ENCODE assay signal across 20 cellular contexts in the genomic region with DNA sequence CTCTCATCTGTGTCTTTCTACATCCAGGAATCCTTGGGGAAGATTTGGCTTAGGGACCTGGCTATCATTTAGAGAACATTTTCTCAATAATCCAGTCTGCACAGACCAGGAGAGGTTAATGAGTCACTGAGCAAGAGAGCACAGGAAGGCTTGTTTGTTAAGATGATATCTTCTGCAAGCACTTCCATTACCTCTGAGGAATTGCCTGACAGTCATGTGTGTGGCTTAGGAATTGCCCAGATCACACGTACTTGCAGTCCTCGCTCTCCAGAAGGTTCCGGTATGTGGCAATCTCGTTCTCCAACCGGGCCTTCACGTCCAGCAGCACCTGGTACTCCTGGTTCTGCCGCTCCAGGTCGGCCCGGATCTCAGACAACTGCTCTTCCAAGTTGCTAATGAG. TPM values are rescaled to one million over a fixed set of nuclear protein-coding genes. Genes with fewer than 3 reads are reported as not detected.
DNase-seq lines count a peak whose midpoint lies in the region; ATAC-seq, FAIRE-seq and TF ChIP-seq lines count a peak whose summit lies in the region.
"Had no signal": no experiment of that assay in that cellular context is flagged by ENCODE, and none has a peak within 500 bp of the region (broad histone marks: within the 10 kb centered on the region; RNA-seq: fewer than 3 reads in every experiment).

No MANE protein-coding gene starts in this region.

- no peak for TF ChIP-seq CTCF in K562 (IDR thresholded peaks at IDR 0.05 in 2 of 3, conservative IDR thresholded peaks at IDR 0.05 in 1 of 3; ENCODE audit: insufficient read depth in 2 of 3, low read depth in 1 of 3, low read length in 3 of 3)
- TF ChIP-seq CTCF in suprapubic skin (IDR thresholded peaks at IDR 0.05) = no peak
- TF ChIP-seq CTCF in BE2C (IDR thresholded peaks at IDR 0.05; ENCODE audit: low read depth, low read length) = no peak

- WGBS in K562 (ENCODE audit: insufficient coverage, low coverage, missing lambda C conversion rate) = 1% methylated on average over 9 of the region's 9 CpGs
- WGBS in suprapubic skin = 31% methylated on average over 8 of the region's 9 CpGs

- H3K4me2 ChIP-seq in K562 (ENCODE audit: insufficient read depth, low read length) = no peak overlapping the region
- H3K4me2 ChIP-seq: KMS-11 had no signal

- H3K9me3 ChIP-seq in K562 (replicated peaks; ENCODE audit: control insufficient read depth, insufficient read depth, low read depth, low read length) = no peaks in the 10 kb centered on the region
- no peaks in the 10 kb centered on the region for H3K9me3 ChIP-seq in suprapubic skin
- no peaks in the 10 kb centered on the region for H3K9me3 ChIP-seq in BE2C
- H3K9me3 ChIP-seq: body of pancreas, mucosa of descending colon had no signal

- in situ Hi-C loops in K562 (cut with MboI) = no loop called here

- H3K79me2 ChIP-seq in K562 (ENCODE audit: control insufficient read depth, insufficient read depth, low read length) = no peaks in the 10 kb centered on the region

- H2AFZ ChIP-seq in K562 (ENCODE audit: low read depth, low read length) = no peak overlapping the region

- no peak for TF ChIP-seq RAD21 in K562 (CRISPR knock-in tag; conservative IDR thresholded peaks at IDR 0.05 in 1 of 2, IDR thresholded peaks at IDR 0.05 in 1 of 2)

- no peak for ATAC-seq in K562
- no peak for ATAC-seq in GM21786 (IDR thresholded peaks at IDR 0.05; ENCODE audit: unreplicated experiment)
- ATAC-seq in Right ventricle myocardium superior (ENCODE audit: poor library complexity) = no peak
- ATAC-seq: body of pancreas, mucosa of descending colon had no signal

- TF ChIP-seq POLR2A in K562 (conservative IDR thresholded peaks at IDR 0.05) = no peak
- no peak for TF ChIP-seq POLR2A in suprapubic skin (IDR thresholded peaks at IDR 0.05)

- no peak overlapping the region for H3K9ac ChIP-seq in K562 (ENCODE audit: insufficient read depth in 1 of 2, low read depth in 2 of 2, low read length in 2 of 2)
- H3K9ac ChIP-seq: KMS-11 had no signal

- CTCF ChIA-PET in K562 (lab: Yijun Ruan, JAX; ENCODE audit: low intra/inter-chr PET ratio) = no interaction called here

- POLR2A ChIA-PET in K562 (lab: Yijun Ruan, JAX) = no interaction called here

- H3K4me3 ChIP-seq in K562 (no peak overlapping the region), suprapubic skin (no peak overlapping the region), BE2C (ENCODE audit: low read depth, low read length) (no peak overlapping the region)
- H3K4me3 ChIP-seq: body of pancreas, mucosa of descending colon had no signal

- no peaks in the 10 kb centered on the region; the same call in 1 of the 2 replicates for H4K20me1 ChIP-seq in K562 (replicated peaks; ENCODE audit: control insufficient read depth, insufficient read depth, low read length)

- TF ChIP-seq EP300 in K562 (IDR thresholded peaks at IDR 0.05; ENCODE audit: low read length) = no peak
- no peak for TF ChIP-seq EP300 in suprapubic skin (IDR thresholded peaks at IDR 0.05)

- H3K27ac ChIP-seq in K562 (ENCODE audit: extremely low read depth, low read depth, low read length) (no peak overlapping the region), suprapubic skin (peak overlapping the region; percentile 69)
- H3K27ac ChIP-seq: body of pancreas, KMS-11 had no signal

- no peaks in the 10 kb centered on the region for H3K36me3 ChIP-seq in K562 (ENCODE audit: control insufficient read depth, insufficient read depth, low read length)
- H3K36me3 ChIP-seq in suprapubic skin = no peaks in the 10 kb centered on the region
- no peaks in the 10 kb centered on the region for H3K36me3 ChIP-seq in BE2C

- no peaks in the 10 kb centered on the region for H3K9me1 ChIP-seq in K562 (ENCODE audit: control insufficient read depth, insufficient read depth, low read length)

- no peak for FAIRE-seq in K562 (lab: Jason Lieb, UNC)
- FAIRE-seq: GM12891 had no signal

- H3K4me1 ChIP-seq in K562 (replicated peaks in 1 of 2; ENCODE audit: control insufficient read depth in 2 of 2, insufficient read depth in 2 of 2, low read length in 2 of 2) (no peaks in the 10 kb centered on the region), suprapubic skin (peaks cover 30% of the 10 kb centered on the region), BE2C (peaks cover 8% of the 10 kb centered on the region)
- H3K4me1 ChIP-seq: body of pancreas had no signal

- intact Hi-C loops in K562 (cut with micrococcal nuclease) (no loop called here), Right ventricle myocardium superior (cut with DNase I) (no loop called here)

- H3K27me3 ChIP-seq in K562 (ENCODE audit: control insufficient read depth in 2 of 2, insufficient read depth in 2 of 2, low read length in 2 of 2) = peaks cover 33 to 65% of the 10 kb centered on the region in 2 experiments; a peak in 4 of 5 replicates
- H3K27me3 ChIP-seq in suprapubic skin = peaks cover 5% of the 10 kb centered on the region
- no peaks in the 10 kb centered on the region for H3K27me3 ChIP-seq in BE2C
- H3K27me3 ChIP-seq: body of pancreas had no signal

- BruUV-seq in K562 (replicated peaks; lab: Mats Ljungman, UMichigan) = no TSS peak

- DNase-seq in HT1080 (ENCODE audit: low read depth) (peak; percentile 61), K562 (ENCODE audit: extremely low read depth in 1 of 4, low spot score in 3 of 4) (no peak), hepatic stellate cell (ENCODE audit: low spot score) (peak; percentile 50), suprapubic skin (ENCODE audit: low spot score in 2 of 2) (no peak), NCI-H2107 (lab: John Stamatoyannopoulos, UW) (no peak), BE2C (no peak), Right ventricle myocardium superior (no peak)
- DNase-seq: activated naive CD4-positive, alpha-beta T cell treated with anti-CD3 and anti-CD28 coated beads for 36 hours; body of pancreas; foreskin melanocyte; mucosa of descending colon; NCI-H510A; occipital lobe; stimulated activated naive CD4-positive, alpha-beta T cell had no signal

RNA-seq across cellular contexts. Expression of gene KRT37, which starts 3.3 kb away (rescaled TPM):
- total RNA-seq in HT1080 (2014; rRNA removed; shearing (Covaris generic)) = not detected in 2 replicates
- not detected in 2 replicates for polyA plus RNA-seq in HT1080 (2015; cell fraction: cytosol; rRNA removed)
- not detected in 2 replicates for polyA plus RNA-seq in HT1080 (2015; cell fraction: nucleus; rRNA removed)
- not detected in 2 replicates for total RNA-seq in K562 (2011; cell fraction: chromatin; rRNA removed; ENCODE audit: low replicate concordance)
- total RNA-seq in K562 (2011; cell fraction: nucleolus; rRNA removed) = not detected in 2 replicates
- not detected in 2 replicates for total RNA-seq in K562 (2011; cell fraction: nucleoplasm; rRNA removed)
- total RNA-seq in K562 (2014; rRNA removed) (not detected in 2 replicates), K562 (2014; rRNA removed; fragmentation: Illumina TruSeq; extraction: Trizol) (not detected in 2 replicates), K562 (2015; rRNA removed; fragmentation: Illumina TruSeq; extraction: Trizol) (not detected in 2 replicates), K562 (2021) (not detected in 2 replicates), suprapubic skin (1 to 10 TPM in 1 of 4 donors, under 1 TPM in 1, not detected in 2; 0.53 to 7.1 TPM), Right ventricle myocardium superior (not detected)
- polyA plus RNA-seq in K562 (2011; rRNA removed) (not detected in 2 replicates), K562 (2014; fragmentation: Illumina TruSeq; extraction: Trizol) (not detected in 2 replicates), K562 (2014; fragmentation: Nextera tagmentation; extraction: Ambion mirVana) (not detected), K562 (2014; rRNA removed) (not detected in 2 replicates)
- polyA plus RNA-seq in K562 (2011; cell fraction: cytosol; rRNA removed) = not detected in 2 replicates
- polyA plus RNA-seq in K562 (2011; cell fraction: nucleus; rRNA removed) = not detected in 2 replicates
- polyA plus RNA-seq in K562 (2012) = not detected in 2 replicates
- not detected in 2 replicates for polyA minus RNA-seq in K562 (2011; rRNA and poly(A)+ RNA removed)
- not detected in 2 replicates for polyA minus RNA-seq in K562 (2011; cell fraction: cytosol; rRNA and poly(A)+ RNA removed)
- not detected in 2 replicates for polyA minus RNA-seq in K562 (2011; cell fraction: nucleus; rRNA and poly(A)+ RNA removed)
- polyA plus RNA-seq in BE2C (2012; ENCODE audit: insufficient read depth, insufficient read length, low read depth) = not detected
- total RNA-seq: activated naive CD4-positive, alpha-beta T cell treated with anti-CD3 and anti-CD28 coated beads for 36 hours; body of pancreas; Daoy; dermis microvascular lymphatic vessel endothelial cell; mucosa of descending colon; occipital lobe had no signal
- polyA plus RNA-seq: CD14-positive monocyte had no signal

RNA-seq across cellular contexts. Expression of gene KRT38, which starts 19.7 kb away (rescaled TPM):
- total RNA-seq in HT1080 (2014; rRNA removed; shearing (Covaris generic)) = not detected in 2 replicates
- not detected in 2 replicates for polyA plus RNA-seq in HT1080 (2015; cell fraction: cytosol; rRNA removed)
- polyA plus RNA-seq in HT1080 (2015; cell fraction: nucleus; rRNA removed) = not detected in 2 replicates
- not detected in 2 replicates for total RNA-seq in K562 (2011; cell fraction: chromatin; rRNA removed; ENCODE audit: low replicate concordance)
- total RNA-seq in K562 (2011; cell fraction: nucleolus; rRNA removed) = not detected in 2 replicates
- total RNA-seq in K562 (2011; cell fraction: nucleoplasm; rRNA removed) = not detected in 2 replicates
- total RNA-seq in K562 (2014; rRNA removed) = not detected in 2 replicates
- not detected in 2 replicates for total RNA-seq in K562 (2014; rRNA removed; fragmentation: Illumina TruSeq; extraction: Trizol)
- total RNA-seq in K562 (2015; rRNA removed; fragmentation: Illumina TruSeq; extraction: Trizol) = not detected in 2 replicates
- total RNA-seq in K562 (2021) = not detected in 2 replicates
- not detected in 2 replicates for polyA plus RNA-seq in K562 (2011; rRNA removed)
- not detected in 2 replicates for polyA plus RNA-seq in K562 (2011; cell fraction: cytosol; rRNA removed)
- polyA plus RNA-seq in K562 (2011; cell fraction: nucleus; rRNA removed) = not detected in 2 replicates
- not detected in 2 replicates for polyA plus RNA-seq in K562 (2012)
- not detected in 2 replicates for polyA plus RNA-seq in K562 (2014; fragmentation: Illumina TruSeq; extraction: Trizol)
- polyA plus RNA-seq in K562 (2014; fragmentation: Nextera tagmentation; extraction: Ambion mirVana) = not detected
- polyA plus RNA-seq in K562 (2014; rRNA removed) = not detected in 2 replicates
- polyA minus RNA-seq in K562 (2011; rRNA and poly(A)+ RNA removed) = not detected in 2 replicates
- polyA minus RNA-seq in K562 (2011; cell fraction: cytosol; rRNA and poly(A)+ RNA removed) = not detected in 2 replicates
- not detected in 2 replicates for polyA minus RNA-seq in K562 (2011; cell fraction: nucleus; rRNA and poly(A)+ RNA removed)
- 10 to 100 TPM in 1 of 4 donors, 1 to 10 TPM in 2, not detected in 1; 1.6 to 21.6 (median 3.9) TPM for total RNA-seq in suprapubic skin
- 1.1 TPM for polyA plus RNA-seq in BE2C (2012; ENCODE audit: insufficient read depth, insufficient read length, low read depth)
- not detected for total RNA-seq in Right ventricle myocardium superior
- total RNA-seq: activated naive CD4-positive, alpha-beta T cell treated with anti-CD3 and anti-CD28 coated beads for 36 hours; body of pancreas; Daoy; dermis microvascular lymphatic vessel endothelial cell; mucosa of descending colon; occipital lobe had no signal
- polyA plus RNA-seq: CD14-positive monocyte had no signal

RNA-seq across cellular contexts. Expression of gene KRT31, which starts 23.7 kb away (rescaled TPM):
- total RNA-seq in HT1080 (2014; rRNA removed; shearing (Covaris generic)) = not detected in 2 replicates
- polyA plus RNA-seq in HT1080 (2015; cell fraction: cytosol; rRNA removed) = not detected in 2 replicates
- polyA plus RNA-seq in HT1080 (2015; cell fraction: nucleus; rRNA removed) = not detected in 2 replicates
- not detected in 2 replicates for total RNA-seq in K562 (2011; cell fraction: chromatin; rRNA removed; ENCODE audit: low replicate concordance)
- not detected in 2 replicates for total RNA-seq in K562 (2011; cell fraction: nucleolus; rRNA removed)
- not detected in 2 replicates for total RNA-seq in K562 (2011; cell fraction: nucleoplasm; rRNA removed)
- not detected in 2 replicates for total RNA-seq in K562 (2014; rRNA removed)
- total RNA-seq in K562 (2014; rRNA removed; fragmentation: Illumina TruSeq; extraction: Trizol) = not detected in 2 replicates
- not detected in 2 replicates for total RNA-seq in K562 (2015; rRNA removed; fragmentation: Illumina TruSeq; extraction: Trizol)
- total RNA-seq in K562 (2021) = not detected in 2 replicates
- polyA plus RNA-seq in K562 (2011; rRNA removed) = not detected in 2 replicates
- not detected in 2 replicates for polyA plus RNA-seq in K562 (2011; cell fraction: cytosol; rRNA removed)
- polyA plus RNA-seq in K562 (2011; cell fraction: nucleus; rRNA removed) = not detected in 2 replicates
- polyA plus RNA-seq in K562 (2012) = not detected in 2 replicates
- not detected in 2 replicates for polyA plus RNA-seq in K562 (2014; fragmentation: Illumina TruSeq; extraction: Trizol)
- not detected for polyA plus RNA-seq in K562 (2014; fragmentation: Nextera tagmentation; extraction: Ambion mirVana)
- not detected in 2 replicates for polyA plus RNA-seq in K562 (2014; rRNA removed)
- polyA minus RNA-seq in K562 (2011; rRNA and poly(A)+ RNA removed) = not detected in 2 replicates
- polyA minus RNA-seq in K562 (2011; cell fraction: cytosol; rRNA and poly(A)+ RNA removed) = not detected in 2 replicates
- polyA minus RNA-seq in K562 (2011; cell fraction: nucleus; rRNA and poly(A)+ RNA removed) = not detected in 2 replicates
- 100 to 1,000 TPM in 1 of 4 donors, 10 to 100 TPM in 3; 38.5 to 618 (median 84.8) TPM for total RNA-seq in suprapubic skin
- not detected for polyA plus RNA-seq in BE2C (2012; ENCODE audit: insufficient read depth, insufficient read length, low read depth)
- total RNA-seq in Right ventricle myocardium superior = not detected
- total RNA-seq: activated naive CD4-positive, alpha-beta T cell treated with anti-CD3 and anti-CD28 coated beads for 36 hours; body of pancreas; Daoy; dermis microvascular lymphatic vessel endothelial cell; mucosa of descending colon had no signal
- polyA plus RNA-seq: CD14-positive monocyte had no signal

RNA-seq across cellular contexts. Expression of gene KRT34, which starts 39.0 kb away (rescaled TPM):
- 0.80 and 1.2 TPM in 2 replicates for total RNA-seq in HT1080 (2014; rRNA removed; shearing (Covaris generic))
- polyA plus RNA-seq in HT1080 (2015; cell fraction: cytosol; rRNA removed) = 1.3 and 1.5 TPM in 2 replicates
- polyA plus RNA-seq in HT1080 (2015; cell fraction: nucleus; rRNA removed) = 0.36 and 0.62 TPM in 2 replicates
- not detected in 2 replicates for total RNA-seq in K562 (2011; cell fraction: chromatin; rRNA removed; ENCODE audit: low replicate concordance)
- total RNA-seq in K562 (2011; cell fraction: nucleolus; rRNA removed) = not detected in 2 replicates
- total RNA-seq in K562 (2011; cell fraction: nucleoplasm; rRNA removed) = not detected in 2 replicates
- total RNA-seq in K562 (2014; rRNA removed) (not detected in 2 replicates), K562 (2014; rRNA removed; fragmentation: Illumina TruSeq; extraction: Trizol) (not detected in 2 replicates), K562 (2015; rRNA removed; fragmentation: Illumina TruSeq; extraction: Trizol) (not detected in 2 replicates), K562 (2021) (not detected in 2 replicates), suprapubic skin (100 to 1,000 TPM in 1 of 4 donors, 10 to 100 TPM in 2, under 1 TPM in 1; 0.56 to 117 (median 22.2) TPM), Right ventricle myocardium superior (not detected)
- polyA plus RNA-seq in K562 (2011; rRNA removed) (not detected in 2 replicates), K562 (2014; fragmentation: Illumina TruSeq; extraction: Trizol) (not detected in 2 replicates), K562 (2014; fragmentation: Nextera tagmentation; extraction: Ambion mirVana) (not detected), K562 (2014; rRNA removed) (not detected in 2 replicates)
- polyA plus RNA-seq in K562 (2011; cell fraction: cytosol; rRNA removed) = not detected in 2 replicates
- not detected in 2 replicates for polyA plus RNA-seq in K562 (2011; cell fraction: nucleus; rRNA removed)
- not detected in 2 replicates for polyA plus RNA-seq in K562 (2012)
- polyA minus RNA-seq in K562 (2011; rRNA and poly(A)+ RNA removed) = not detected in 2 replicates
- not detected in 2 replicates for polyA minus RNA-seq in K562 (2011; cell fraction: cytosol; rRNA and poly(A)+ RNA removed)
- polyA minus RNA-seq in K562 (2011; cell fraction: nucleus; rRNA and poly(A)+ RNA removed) = not detected in 2 replicates
- not detected for polyA plus RNA-seq in BE2C (2012; ENCODE audit: insufficient read depth, insufficient read length, low read depth)
- total RNA-seq: activated naive CD4-positive, alpha-beta T cell treated with anti-CD3 and anti-CD28 coated beads for 36 hours; body of pancreas; dermis microvascular lymphatic vessel endothelial cell; mucosa of descending colon had no signal
- polyA plus RNA-seq: CD14-positive monocyte had no signal

RNA-seq across cellular contexts. Expression of gene KRT32, which starts 46.1 kb away (rescaled TPM):
- not detected in 2 replicates for total RNA-seq in HT1080 (2014; rRNA removed; shearing (Covaris generic))
- polyA plus RNA-seq in HT1080 (2015; cell fraction: cytosol; rRNA removed) = 0.06 and 0.30 TPM in 2 replicates
- not detected in 2 replicates for polyA plus RNA-seq in HT1080 (2015; cell fraction: nucleus; rRNA removed)
- total RNA-seq in K562 (2011; cell fraction: chromatin; rRNA removed; ENCODE audit: low replicate concordance) = not detected in 2 replicates
- total RNA-seq in K562 (2011; cell fraction: nucleolus; rRNA removed) = not detected in 2 replicates
- not detected in 2 replicates for total RNA-seq in K562 (2011; cell fraction: nucleoplasm; rRNA removed)
- total RNA-seq in K562 (2014; rRNA removed) (not detected in 2 replicates), K562 (2014; rRNA removed; fragmentation: Illumina TruSeq; extraction: Trizol) (not detected in 2 replicates), K562 (2015; rRNA removed; fragmentation: Illumina TruSeq; extraction: Trizol) (not detected in 2 replicates), K562 (2021) (not detected in 2 replicates), suprapubic skin (10 to 100 TPM in 3 of 4 donors, under 1 TPM in 1; 0.40 to 71.2 (median 14.8) TPM), Right ventricle myocardium superior (not detected)
- polyA plus RNA-seq in K562 (2011; rRNA removed) (not detected in 2 replicates), K562 (2014; fragmentation: Illumina TruSeq; extraction: Trizol) (not detected in 2 replicates), K562 (2014; fragmentation: Nextera tagmentation; extraction: Ambion mirVana) (not detected), K562 (2014; rRNA removed) (not detected in 2 replicates)
- not detected in 2 replicates for polyA plus RNA-seq in K562 (2011; cell fraction: cytosol; rRNA removed)
- not detected in 2 replicates for polyA plus RNA-seq in K562 (2011; cell fraction: nucleus; rRNA removed)
- polyA plus RNA-seq in K562 (2012) = not detected in 2 replicates
- polyA minus RNA-seq in K562 (2011; rRNA and poly(A)+ RNA removed) = not detected in 2 replicates
- polyA minus RNA-seq in K562 (2011; cell fraction: cytosol; rRNA and poly(A)+ RNA removed) = not detected in 2 replicates
- not detected in 2 replicates for polyA minus RNA-seq in K562 (2011; cell fraction: nucleus; rRNA and poly(A)+ RNA removed)
- polyA plus RNA-seq in BE2C (2012; ENCODE audit: insufficient read depth, insufficient read length, low read depth) = not detected
- total RNA-seq: activated naive CD4-positive, alpha-beta T cell treated with anti-CD3 and anti-CD28 coated beads for 36 hours; body of pancreas; dermis microvascular lymphatic vessel endothelial cell; mucosa of descending colon; occipital lobe had no signal
- polyA plus RNA-seq: CD14-positive monocyte had no signal

Comparison
In these comparisons a context has a peak if more than half of its experiments do, and no peak if none do; other contexts are left out.
1. DNase-seq: peak in HT1080 (single experiment) and hepatic stellate cell (single experiment); none in K562 (0 of 4), suprapubic skin (0 of 2), NCI-H2107 (single experiment), BE2C (single experiment) and Right ventricle myocardium superior (single experiment).
2. RNA of gene KRT31, which starts 23.7 kb away (total RNA-seq): 38.5 to 618 TPM in suprapubic skin; not detected in HT1080, not detected in K562 and not detected in Right ventricle myocardium superior (single experiment); every median in the first group is over 10 times any median in the second.